29 cellular contexts compared by ENCODE assay signal in genomic region chr2:74312913-74313312, GRCh38. TPM values are rescaled to one million over a fixed set of nuclear protein-coding genes. Genes with fewer than 3 reads are reported as not detected.
"Had no signal": no experiment of that assay in that cellular context is flagged by ENCODE, and none has a peak within 500 bp of the region (broad histone marks: within the 10 kb centered on the region; RNA-seq: fewer than 3 reads in every experiment).

No MANE protein-coding gene starts in this region.

- H3K27ac ChIP-seq: colonic mucosa, coronary artery, dorsolateral prefrontal cortex, epithelial cell of prostate, esophagus muscularis mucosa, esophagus squamous epithelium, foreskin keratinocyte, gastrocnemius medialis, gastroesophageal sphincter, heart left ventricle, heart right ventricle had no signal

- H3K27ac Mint-ChIP-seq: dendritic cell treated with granulocyte-macrophage colony-stimulating factor and Interleukin-4, amounts not matched to agents 40 ng/mL and 50 ng/mL, for 4 days; effector memory CD8-positive, alpha-beta T cell; endodermal cell had no signal

- H3K4me3 ChIP-seq: colonic mucosa, coronary artery, dorsolateral prefrontal cortex, esophagus muscularis mucosa, esophagus squamous epithelium, gastrocnemius medialis, gastroesophageal sphincter, heart left ventricle, heart right ventricle had no signal

- ATAC-seq: effector memory CD8-positive, alpha-beta T cell; esophagus mucosa; foreskin keratinocyte; gastrocnemius medialis; gastroesophageal sphincter; heart left ventricle; heart right ventricle had no signal

- H3K36me3 ChIP-seq: colonic mucosa, gastrocnemius medialis had no signal

- H3K9me3 Mint-ChIP-seq: dendritic cell treated with granulocyte-macrophage colony-stimulating factor and Interleukin-4, amounts not matched to agents 40 ng/mL and 50 ng/mL, for 4 days; effector memory CD8-positive, alpha-beta T cell; endodermal cell had no signal

- H3K4me1 Mint-ChIP-seq: endodermal cell had no signal

- H3K27me3 Mint-ChIP-seq: dendritic cell treated with granulocyte-macrophage colony-stimulating factor and Interleukin-4, amounts not matched to agents 40 ng/mL and 50 ng/mL, for 4 days; effector memory CD8-positive, alpha-beta T cell had no signal

- FAIRE-seq: colon, endometrium, endothelial cell of umbilical vein, frontal cortex had no signal

- H3K27me3 ChIP-seq: colonic mucosa, dorsolateral prefrontal cortex, esophagus muscularis mucosa, esophagus squamous epithelium, gastrocnemius medialis, gastroesophageal sphincter, heart left ventricle, heart right ventricle had no signal

- H3K4me3 Mint-ChIP-seq: dendritic cell treated with granulocyte-macrophage colony-stimulating factor and Interleukin-4, amounts not matched to agents 40 ng/mL and 50 ng/mL, for 4 days; effector memory CD8-positive, alpha-beta T cell; endodermal cell had no signal

- DNase-seq: colonic mucosa; cortex of kidney; dermis blood vessel endothelial cell; dorsolateral prefrontal cortex; effector CD4-positive, alpha-beta T cell; effector CD8-positive, alpha-beta T cell; effector memory CD4-positive, alpha-beta T cell; effector memory CD8-positive, alpha-beta T cell; endodermal cell; erythroblast; esophagus squamous epithelium; foreskin fibroblast; foreskin keratinocyte; foreskin melanocyte; gastrocnemius medialis; glutamatergic neuron; head of caudate nucleus; heart left ventricle; heart right ventricle had no signal

- H3K4me1 ChIP-seq: colonic mucosa, esophagus muscularis mucosa, esophagus squamous epithelium, foreskin keratinocyte, gastrocnemius medialis, gastroesophageal sphincter had no signal

- H3K9me3 ChIP-seq: colonic mucosa, esophagus muscularis mucosa, esophagus squamous epithelium, gastrocnemius medialis, gastroesophageal sphincter, heart left ventricle, heart right ventricle had no signal

RNA-seq across cellular contexts. Expression of gene SLC4A5, which starts 30.3 kb away (rescaled TPM):
- total RNA-seq: dermis blood vessel endothelial cell had no signal
